In the genomic region with DNA sequence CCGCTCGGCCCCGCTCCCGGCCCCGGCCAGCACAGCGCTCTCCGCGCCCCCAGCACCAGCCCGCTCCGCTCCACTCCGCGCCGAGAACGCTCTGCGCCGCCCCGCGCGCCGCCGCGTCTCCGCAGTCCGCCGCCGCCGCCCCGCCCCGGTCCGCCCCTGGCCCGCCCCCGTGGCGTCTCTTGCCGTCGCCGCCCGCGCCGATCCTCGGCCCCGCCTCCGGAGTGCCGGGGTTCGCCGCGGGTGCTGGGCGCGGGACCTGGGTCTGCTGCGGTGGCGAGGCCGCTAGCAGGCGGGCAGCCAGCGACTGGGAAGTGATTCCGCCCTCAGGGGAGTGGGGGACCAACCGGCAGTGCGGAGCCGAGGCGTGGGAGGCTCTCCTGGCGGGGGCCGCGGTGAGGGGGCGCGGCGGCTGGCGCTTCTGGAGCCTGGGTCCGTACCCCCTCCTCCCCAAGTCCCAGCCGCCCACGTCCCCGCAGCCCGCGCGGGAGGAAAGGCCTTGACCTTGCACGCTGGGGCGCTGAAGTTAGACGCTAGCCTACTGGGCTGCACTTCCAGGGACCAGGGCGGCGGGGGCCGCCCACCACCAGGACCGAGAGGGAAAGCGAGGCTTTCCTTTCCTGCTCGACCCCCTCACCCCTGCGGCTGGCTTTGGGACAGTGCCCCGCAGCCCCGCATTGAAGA, we compare ENCODE assay signal across 8 cellular contexts. TPM values are rescaled to one million over a fixed set of nuclear protein-coding genes. Genes with fewer than 3 reads are reported as not detected.
DNase-seq lines count a peak whose midpoint lies in the region; ATAC-seq and TF ChIP-seq lines count a peak whose summit lies in the region.

Gene HS6ST1, minus strand, starts transcription at position 93 of the 681 bp plus-strand sequence. CDS start 305 bp downstream, outside the sequence.

- peak within 1 kb of the TSS; percentile 95 for H3K4me2 ChIP-seq in fibroblast of lung (ENCODE audit: extremely low read depth, insufficient read depth, low read length)

- ATAC-seq in GM21447 (IDR thresholded peaks at IDR 0.05; ENCODE audit: unreplicated experiment) (peak; percentile 57), RWPE2 (ENCODE audit: low read depth) (peak; percentile 65)
- ATAC-seq in naive thymus-derived CD4-positive, alpha-beta T cell: peak; percentile 89
- ATAC-seq in stimulated activated memory B cell treated with anti-CD40 and anti-IgM and Interleukin-4, amounts not matched to agents 10 μg/mL and 1 μg/mL and 100 μg/mL, for 72 hours: peak; percentile 84

- DNase-seq in DMS 273 treated with DMSO at 0.1 percent for 48 hours (lab: John Stamatoyannopoulos, UW): peak; percentile 47
- DNase-seq in RWPE2 (ENCODE audit: low spot score): peak; percentile 79
- DNase-seq in activated T-helper 1 cell treated with anti-CD3 and anti-CD28 coated beads, Interleukin-2, amount 50 U/mL, for 16 hours (ENCODE audit: low read depth in 1 of 2, low spot score in 1 of 2): peak; percentile 78 to 83
- peak; percentile 78 to 81 for DNase-seq in fibroblast of lung (ENCODE audit: low read depth in 2 of 2)
- peak; percentile 78 to 98 (median 88) for DNase-seq in naive thymus-derived CD4-positive, alpha-beta T cell

- intact Hi-C loops in naive thymus-derived CD4-positive, alpha-beta T cell (cut with micrococcal nuclease): loop anchor here (2.0 to 10.0 kb wide), 5 partner anchors 86 to 617 kb away; partner anchors contain the start of genes SFT2D3 (in 1 of the 2) and UGGT1 (in 1 of the 2)

- peaks cover 3% of the 10 kb centered on the region for H4K20me1 ChIP-seq in fibroblast of lung (ENCODE audit: control insufficient read depth, extremely low read depth, insufficient read depth, low read length)

- H3K27me3 ChIP-seq in HUES64 (ENCODE audit: insufficient read depth, low read length): peaks cover 36% of the 10 kb centered on the region
- no peaks in the 10 kb centered on the region for H3K27me3 ChIP-seq in RWPE2 (ENCODE audit: insufficient read depth, poor library complexity, severe bottlenecking)
- H3K27me3 ChIP-seq in fibroblast of lung (ENCODE audit: control insufficient read depth, insufficient read depth, low read length): no peaks in the 10 kb centered on the region
- H3K27me3 ChIP-seq in naive thymus-derived CD4-positive, alpha-beta T cell (ENCODE audit: control insufficient read depth in 2 of 2, insufficient read depth in 2 of 2, low read length in 2 of 2): no peaks in the 10 kb centered on the region

- peak within 1 kb of the TSS; percentile 83 to 92 (median 88) for H3K4me3 Mint-ChIP-seq in naive thymus-derived CD4-positive, alpha-beta T cell
- H3K4me3 Mint-ChIP-seq in stimulated activated memory B cell treated with anti-CD40 and anti-IgM and Interleukin-4, amounts not matched to agents 10 μg/mL and 1 μg/mL and 100 μg/mL, for 72 hours: peak within 1 kb of the TSS; percentile 96

- H3K27ac Mint-ChIP-seq in naive thymus-derived CD4-positive, alpha-beta T cell: peak within 1 kb of the TSS in 3 of 9 donors; percentile 36 to 67 (median 47)
- H3K27ac Mint-ChIP-seq in stimulated activated memory B cell treated with anti-CD40 and anti-IgM and Interleukin-4, amounts not matched to agents 10 μg/mL and 1 μg/mL and 100 μg/mL, for 72 hours: peak within 1 kb of the TSS; percentile 45

- peaks cover 0 to 5% (median 0%) of the 10 kb centered on the region in 5 donors for H3K36me3 Mint-ChIP-seq in naive thymus-derived CD4-positive, alpha-beta T cell
- H3K36me3 Mint-ChIP-seq in stimulated activated memory B cell treated with anti-CD40 and anti-IgM and Interleukin-4, amounts not matched to agents 10 μg/mL and 1 μg/mL and 100 μg/mL, for 72 hours: peaks cover 13% of the 10 kb centered on the region

- peak within 1 kb of the TSS; percentile 63 for H2AFZ ChIP-seq in fibroblast of lung (ENCODE audit: low read length)

- peaks cover 39% of the 10 kb centered on the region for H3K79me2 ChIP-seq in fibroblast of lung (ENCODE audit: control insufficient read depth, insufficient read depth, low read length)

- H3K9me3 ChIP-seq in HUES64 (ENCODE audit: insufficient read depth, low read depth, low read length) (no peaks in the 10 kb centered on the region), RWPE2 (ENCODE audit: severe bottlenecking) (no peaks in the 10 kb centered on the region), fibroblast of lung (ENCODE audit: control insufficient read depth, insufficient read depth, low read depth, low read length) (no peaks in the 10 kb centered on the region)
- H3K9me3 ChIP-seq in naive thymus-derived CD4-positive, alpha-beta T cell (ENCODE audit: control insufficient read depth in 2 of 3, low read length in 3 of 3): no peaks in the 10 kb centered on the region

- H3K27ac ChIP-seq in HUES64 (ENCODE audit: low read depth, low read length) (no peak within 1 kb of the TSS), RWPE2 (ENCODE audit: poor library complexity, severe bottlenecking) (no peak within 1 kb of the TSS), fibroblast of lung (ENCODE audit: insufficient read depth, low read length) (peak within 1 kb of the TSS; percentile 39)
- peak within 1 kb of the TSS; percentile 57 for H3K27ac ChIP-seq in naive thymus-derived CD4-positive, alpha-beta T cell (ENCODE audit: low read depth, low read length)

- peaks cover 30 to 53% (median 41%) of the 10 kb centered on the region in 7 donors for H3K4me1 Mint-ChIP-seq in naive thymus-derived CD4-positive, alpha-beta T cell
- peaks cover 49% of the 10 kb centered on the region for H3K4me1 Mint-ChIP-seq in stimulated activated memory B cell treated with anti-CD40 and anti-IgM and Interleukin-4, amounts not matched to agents 10 μg/mL and 1 μg/mL and 100 μg/mL, for 72 hours

- peaks cover 0 to 1% (median 0%) of the 10 kb centered on the region in 11 donors for H3K9me3 Mint-ChIP-seq in naive thymus-derived CD4-positive, alpha-beta T cell
- H3K9me3 Mint-ChIP-seq in stimulated activated memory B cell treated with anti-CD40 and anti-IgM and Interleukin-4, amounts not matched to agents 10 μg/mL and 1 μg/mL and 100 μg/mL, for 72 hours: no peaks in the 10 kb centered on the region

- H3K4me1 ChIP-seq in HUES64 (ENCODE audit: insufficient read depth, low read length): peaks cover 33% of the 10 kb centered on the region
- H3K4me1 ChIP-seq in RWPE2 (ENCODE audit: insufficient read depth, poor library complexity, severe bottlenecking): no peaks in the 10 kb centered on the region
- peaks cover 12% of the 10 kb centered on the region for H3K4me1 ChIP-seq in fibroblast of lung (ENCODE audit: control insufficient read depth, extremely low read depth, insufficient read depth, low read length)
- peaks cover 15 to 30% of the 10 kb centered on the region in 2 donors for H3K4me1 ChIP-seq in naive thymus-derived CD4-positive, alpha-beta T cell (ENCODE audit: control insufficient read depth in 2 of 2, insufficient read depth in 2 of 2, low read length in 2 of 2)

- H3K27me3 Mint-ChIP-seq in naive thymus-derived CD4-positive, alpha-beta T cell: peaks cover 0 to 19% (median 0%) of the 10 kb centered on the region in 5 donors
- peaks cover 8% of the 10 kb centered on the region for H3K27me3 Mint-ChIP-seq in stimulated activated memory B cell treated with anti-CD40 and anti-IgM and Interleukin-4, amounts not matched to agents 10 μg/mL and 1 μg/mL and 100 μg/mL, for 72 hours

- H3K4me3 ChIP-seq in HUES64 (ENCODE audit: low read length) (peak within 1 kb of the TSS; percentile 91), RWPE2 (ENCODE audit: severe bottlenecking) (peak within 1 kb of the TSS; percentile 76), fibroblast of lung (replicated peaks in 1 of 4; ENCODE audit: control extremely low read depth in 1 of 4, insufficient read depth in 1 of 4, low read depth in 3 of 4, low read length in 4 of 4) (peak within 1 kb of the TSS; percentile 74 to 92 (median 84))
- H3K4me3 ChIP-seq in naive thymus-derived CD4-positive, alpha-beta T cell (ENCODE audit: low read length): peak within 1 kb of the TSS; percentile 63

- H3K36me3 ChIP-seq in HUES64 (ENCODE audit: insufficient read depth, low read length) (peaks cover 14% of the 10 kb centered on the region), RWPE2 (ENCODE audit: low read depth) (peaks cover 4% of the 10 kb centered on the region; the same call in 1 of the 2 replicates), fibroblast of lung (ENCODE audit: control insufficient read depth, insufficient read depth, low read length) (peaks cover 11% of the 10 kb centered on the region)
- peaks cover 0 to 3% (median 0%) of the 10 kb centered on the region in 3 experiments for H3K36me3 ChIP-seq in naive thymus-derived CD4-positive, alpha-beta T cell (ENCODE audit: control insufficient read depth in 2 of 3, insufficient read depth in 3 of 3, low read length in 3 of 3)

- 1% methylated on average over 84 of the region's 84 CpGs for WGBS in HUES64

- TF ChIP-seq CTCF in RWPE2 (IDR thresholded peaks at IDR 0.05; ENCODE audit: poor library complexity, severe bottlenecking) (no peak), fibroblast of lung (conservative IDR thresholded peaks at IDR 0.05 in 1 of 2, IDR thresholded peaks at IDR 0.05 in 1 of 2; ENCODE audit: low read depth in 1 of 2, low read length in 2 of 2) (no peak)

- POLR2A ChIA-PET in naive thymus-derived CD4-positive, alpha-beta T cell (lab: Charles Lee): no interaction called here

- CTCF ChIA-PET in naive thymus-derived CD4-positive, alpha-beta T cell (lab: Charles Lee): no interaction called here

- H3K9ac ChIP-seq in HUES64 (ENCODE audit: low read depth, low read length): peak within 1 kb of the TSS; percentile 80
- peak within 1 kb of the TSS; percentile 82 for H3K9ac ChIP-seq in fibroblast of lung (ENCODE audit: insufficient read depth, low read length)

RNA-seq across cellular contexts. Expression of gene HS6ST1, which starts in this region (rescaled TPM):
- 34.0 TPM for polyA plus RNA-seq in HUES64 (2013, experiment 1 of 2)
- 35.8 TPM for polyA plus RNA-seq in HUES64 (2013, experiment 2 of 2)
- total RNA-seq in fibroblast of lung: 26.7 and 59.9 TPM in 2 replicates
- polyA plus RNA-seq in fibroblast of lung: 16.1 and 16.6 TPM in 2 replicates
- 37.2 and 37.3 TPM in 2 replicates for polyA plus RNA-seq in fibroblast of lung (2012)
- 31.5 and 35.7 TPM in 2 replicates for polyA minus RNA-seq in fibroblast of lung (ENCODE audit: low replicate concordance)
- total RNA-seq in naive thymus-derived CD4-positive, alpha-beta T cell: 10 to 100 TPM; 10.3 to 14.3 (median 13.1) TPM
- polyA plus RNA-seq in naive thymus-derived CD4-positive, alpha-beta T cell: 1 to 10 TPM; 1.6 to 4.3 TPM

Comparison
In these comparisons a context has a peak if more than half of its experiments do, and no peak if none do; other contexts are left out.
1. H3K27ac ChIP-seq: peak in fibroblast of lung (single experiment) and naive thymus-derived CD4-positive, alpha-beta T cell (single experiment); none in HUES64 (single experiment) and RWPE2 (single experiment).
2. Peak in every context shown above with its lines, with median percentiles within 50 percentile points of each other: DNase-seq, ATAC-seq and H3K4me3 ChIP-seq.